14 cellular contexts compared by ENCODE assay signal in the genomic region with DNA sequence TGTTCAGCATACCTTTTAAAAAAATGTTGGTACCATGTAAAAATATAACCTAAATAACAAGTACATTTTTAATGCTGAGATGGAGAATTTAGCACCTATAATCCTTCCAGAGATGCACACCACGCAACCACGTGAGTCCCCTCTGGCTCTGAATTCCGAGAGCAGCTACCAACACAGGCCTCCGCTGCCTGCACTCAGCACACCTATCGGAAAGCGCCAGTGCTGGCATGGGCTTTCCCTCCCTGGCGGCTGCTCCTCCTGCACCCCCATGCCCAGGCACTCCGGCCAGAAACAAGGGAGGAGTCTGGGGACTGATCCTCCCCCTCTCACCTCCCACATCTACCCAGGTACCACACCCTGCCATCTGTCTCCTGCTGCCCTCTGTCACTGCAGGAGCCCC. TPM values are rescaled to one million over a fixed set of nuclear protein-coding genes. Genes with fewer than 3 reads are reported as not detected.
DNase-seq lines count a peak whose midpoint lies in the region; FAIRE-seq and TF ChIP-seq lines count a peak whose summit lies in the region.
"Had no signal": no experiment of that assay in that cellular context is flagged by ENCODE, and none has a peak within 500 bp of the region (broad histone marks: within the 10 kb centered on the region; RNA-seq: fewer than 3 reads in every experiment).

No MANE protein-coding gene starts in this region.

- H3K27me3 ChIP-seq in neural progenitor cell (no peaks in the 10 kb centered on the region), PC-9 (ENCODE audit: insufficient read depth, low read depth) (no peaks in the 10 kb centered on the region)
- H3K27me3 ChIP-seq: testis had no signal

- BruUV-seq in PC-9 (replicated peaks; lab: Mats Ljungman, UMichigan), result no TSS peak

- peak; percentile 77 for DNase-seq in D341Med (ENCODE audit: low spot score)
- peak; percentile 99 for DNase-seq in NCI-H2171 treated with DMSO at 0.1 percent for 48 hours (lab: John Stamatoyannopoulos, UW)
- no peak for DNase-seq in neural progenitor cell (ENCODE audit: low spot score)
- DNase-seq in islet precursor cell, result no peak
- no peak for DNase-seq in PC-9
- no peak for DNase-seq in kidney
- DNase-seq: mesenchymal stem cell, NCI-H345, T-helper 2 cell, testis had no signal

- H3F3A ChIP-seq in neural progenitor cell (ENCODE audit: low read depth), result no peaks in the 10 kb centered on the region
- peaks cover 28% of the 10 kb centered on the region; the same call in 1 of the 2 replicates for H3F3A ChIP-seq in PC-9 (ENCODE audit: insufficient read depth, low read depth)

- H3K4me3 ChIP-seq in neural progenitor cell, result no peak overlapping the region
- no peak overlapping the region for H3K4me3 ChIP-seq in PC-9
- no peak overlapping the region for H3K4me3 ChIP-seq in kidney (ENCODE audit: low read length in 2 of 2)
- H3K4me3 ChIP-seq: GM12878, testis had no signal

- H4K20me1 ChIP-seq in neural progenitor cell (ENCODE audit: low read depth) (peaks cover 22% of the 10 kb centered on the region), PC-9 (ENCODE audit: insufficient read depth) (no peaks in the 10 kb centered on the region; the same call in 1 of the 2 replicates)

- POLR2A ChIA-PET in PC-9 (lab: Charles Lee; ENCODE audit: unreplicated experiment), result no interaction called here

- H3K9me2 ChIP-seq in PC-9 (ENCODE audit: insufficient read depth), result no peaks in the 10 kb centered on the region

- H3K27me3 Mint-ChIP-seq in dendritic cell treated with granulocyte-macrophage colony-stimulating factor and Interleukin-4, amounts not matched to agents 40 ng/mL and 50 ng/mL, for 4 days, result no peaks in the 10 kb centered on the region
- peaks cover 16% of the 10 kb centered on the region for H3K27me3 Mint-ChIP-seq in neural progenitor cell (ENCODE audit: insufficient read depth, low read depth)

- TF ChIP-seq CTCF in neural progenitor cell (IDR thresholded peaks at IDR 0.05) (no peak), PC-9 (conservative IDR thresholded peaks at IDR 0.05) (no peak), kidney (IDR thresholded peaks at IDR 0.05; ENCODE audit: borderline replicate concordance, extremely low read depth, insufficient read depth) (no peak)

- CTCF ChIA-PET in PC-9 (lab: Charles Lee), result no interaction called here

- no peak for FAIRE-seq in kidney (lab: Jason Lieb, UNC)
- FAIRE-seq: G401.6, GM12878, HTR-8/SVneo had no signal

- peaks cover 63% of the 10 kb centered on the region for H3K36me3 Mint-ChIP-seq in dendritic cell treated with granulocyte-macrophage colony-stimulating factor and Interleukin-4, amounts not matched to agents 40 ng/mL and 50 ng/mL, for 4 days (ENCODE audit: low read depth)
- H3K36me3 Mint-ChIP-seq in neural progenitor cell, result no peaks in the 10 kb centered on the region

- intact Hi-C loops in dendritic cell treated with granulocyte-macrophage colony-stimulating factor and Interleukin-4, amounts not matched to agents 40 ng/mL and 50 ng/mL, for 4 days (cut with micrococcal nuclease), result no loop called here
- intact Hi-C loops in PC-9 (cut with micrococcal nuclease; ENCODE audit: unreplicated experiment) (no loop called here), kidney (cut with DNase I) (no loop called here)

- no peak overlapping the region for H3K4me3 Mint-ChIP-seq in dendritic cell treated with granulocyte-macrophage colony-stimulating factor and Interleukin-4, amounts not matched to agents 40 ng/mL and 50 ng/mL, for 4 days
- no peak overlapping the region for H3K4me3 Mint-ChIP-seq in neural progenitor cell

- no peak overlapping the region for H2AFZ ChIP-seq in neural progenitor cell (replicated peaks)
- no peak overlapping the region for H2AFZ ChIP-seq in PC-9

- H3K9me3 ChIP-seq in neural progenitor cell (ENCODE audit: low read depth) (no peaks in the 10 kb centered on the region), PC-9 (ENCODE audit: insufficient read depth, low read depth) (no peaks in the 10 kb centered on the region), kidney (ENCODE audit: control insufficient read depth in 1 of 2, low read length in 2 of 2) (no peaks in the 10 kb centered on the region)
- H3K9me3 ChIP-seq: testis had no signal

- H3K79me2 ChIP-seq in neural progenitor cell (ENCODE audit: low read depth) (no peaks in the 10 kb centered on the region), PC-9 (ENCODE audit: low read depth) (peaks cover 36% of the 10 kb centered on the region)

- no peaks in the 10 kb centered on the region for H3K36me3 ChIP-seq in neural progenitor cell
- H3K36me3 ChIP-seq in PC-9 (ENCODE audit: low read depth), result no peaks in the 10 kb centered on the region
- no peaks in the 10 kb centered on the region for H3K36me3 ChIP-seq in kidney (ENCODE audit: control insufficient read depth in 1 of 2, insufficient read depth in 2 of 2, low read length in 2 of 2)

- no peak overlapping the region for H3K27ac ChIP-seq in neural progenitor cell
- no peak overlapping the region for H3K27ac ChIP-seq in PC-9
- H3K27ac ChIP-seq in kidney (ENCODE audit: low read depth in 2 of 2, low read length in 2 of 2), result no peak overlapping the region
- H3K27ac ChIP-seq: testis had no signal

- H3K4me1 ChIP-seq in neural progenitor cell, result no peaks in the 10 kb centered on the region
- peaks cover 29% of the 10 kb centered on the region for H3K4me1 ChIP-seq in PC-9 (replicated peaks; ENCODE audit: insufficient read depth)
- H3K4me1 ChIP-seq in kidney (ENCODE audit: control insufficient read depth in 1 of 2, insufficient read depth in 1 of 2, low read depth in 1 of 2, low read length in 2 of 2), result peaks cover 32 to 36% of the 10 kb centered on the region in 2 donors

- peak overlapping the region; percentile 41 for H3K27ac Mint-ChIP-seq in dendritic cell treated with granulocyte-macrophage colony-stimulating factor and Interleukin-4, amounts not matched to agents 40 ng/mL and 50 ng/mL, for 4 days
- H3K27ac Mint-ChIP-seq in neural progenitor cell, result peak overlapping the region; percentile 46

- H3K4me2 ChIP-seq in neural progenitor cell, result no peak overlapping the region
- H3K4me2 ChIP-seq in PC-9, result no peak overlapping the region

- no peaks in the 10 kb centered on the region for H3K9me3 Mint-ChIP-seq in dendritic cell treated with granulocyte-macrophage colony-stimulating factor and Interleukin-4, amounts not matched to agents 40 ng/mL and 50 ng/mL, for 4 days
- H3K9me3 Mint-ChIP-seq in neural progenitor cell, result no peaks in the 10 kb centered on the region

- no peak overlapping the region for H3K9ac ChIP-seq in neural progenitor cell
- H3K9ac ChIP-seq in kidney (ENCODE audit: low read length in 2 of 2), result no peak overlapping the region

- peaks cover 76% of the 10 kb centered on the region for H3K4me1 Mint-ChIP-seq in dendritic cell treated with granulocyte-macrophage colony-stimulating factor and Interleukin-4, amounts not matched to agents 40 ng/mL and 50 ng/mL, for 4 days (ENCODE audit: low read depth)
- H3K4me1 Mint-ChIP-seq in neural progenitor cell, result peaks cover 15% of the 10 kb centered on the region

RNA-seq across cellular contexts. Expression of gene ITPK1, which starts 47.0 kb away (rescaled TPM):
- total RNA-seq in neural progenitor cell (ENCODE audit: low replicate concordance) (25.8 and 34.6 TPM in 2 replicates), PC-9 (2021) (87.8 and 88.6 TPM in 2 replicates), kidney (92.0 TPM)
- polyA plus RNA-seq in kidney (ENCODE audit: insufficient read depth, low read depth, low replicate concordance), result 43.6 TPM

Comparison
In these comparisons a context has a peak if more than half of its experiments do, and no peak if none do; other contexts are left out.
1. DNase-seq: peak in D341Med (single experiment) and NCI-H2171 treated with DMSO at 0.1 percent for 48 hours (single experiment); none in neural progenitor cell (single experiment), islet precursor cell (single experiment), PC-9 (0 of 2) and kidney (single experiment).